In the genomic region with DNA sequence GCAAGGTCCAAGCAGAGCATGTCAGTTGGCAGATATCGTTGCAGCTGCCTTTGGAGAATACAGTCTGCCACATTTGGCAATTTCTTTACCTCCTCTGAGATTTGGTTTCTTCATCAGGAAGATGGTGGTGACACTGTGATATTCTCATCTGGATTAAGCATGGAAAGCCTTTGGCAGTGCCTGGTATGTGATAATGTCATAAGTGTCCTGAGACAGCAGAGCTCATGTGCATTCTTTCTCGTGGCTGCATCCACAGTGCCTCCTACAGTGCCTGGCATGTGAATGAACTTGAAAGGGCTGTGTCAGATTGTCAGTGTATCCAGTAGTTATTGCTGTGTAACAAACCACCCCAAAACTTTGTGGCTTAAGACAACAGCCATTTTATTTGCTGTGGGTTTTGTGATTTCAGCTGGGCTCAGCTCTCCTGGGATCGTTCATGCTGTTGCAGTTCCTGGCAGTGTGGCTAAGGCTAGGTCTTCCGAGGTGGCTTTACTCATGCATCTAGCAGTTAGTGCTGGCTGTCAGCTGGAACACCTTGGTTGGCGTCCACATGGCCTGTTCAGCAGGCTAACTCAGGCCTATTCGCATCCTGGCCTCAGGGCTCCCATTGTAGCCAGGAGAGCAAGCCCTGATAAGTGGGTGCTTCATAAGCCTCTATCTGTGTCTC, we compare ENCODE assay signal across 15 cellular contexts. TPM values are rescaled to one million over a fixed set of nuclear protein-coding genes. Genes with fewer than 3 reads are reported as not detected.
DNase-seq lines count a peak whose midpoint lies in the region; ATAC-seq and TF ChIP-seq lines count a peak whose summit lies in the region.
"Had no signal": no experiment of that assay in that cellular context is flagged by ENCODE, and none has a peak within 500 bp of the region (broad histone marks: within the 10 kb centered on the region; RNA-seq: fewer than 3 reads in every experiment).

No MANE protein-coding gene starts in this region.

- H3K4me2 ChIP-seq in IMR-90 (ENCODE audit: low read depth, low read length), result no peak overlapping the region

- H2BK20ac ChIP-seq in IMR-90 (ENCODE audit: low read depth, low read length), result peak overlapping the region; percentile 99

- H4K91ac ChIP-seq in IMR-90 (ENCODE audit: insufficient read depth, low read depth, low read length), result peak overlapping the region; percentile 99

- in situ Hi-C loops in IMR-90 (cut with MboI; ENCODE audit: low sequenced_read_pairs), result no loop called here
- in situ Hi-C loops in brain microvascular endothelial cell (cut with HindIII; ENCODE audit: low pct_ligation_motif_present, low sequenced_read_pairs), result no loop called here

- H3K27ac ChIP-seq in IMR-90 (ENCODE audit: insufficient read depth, low read length), result peak overlapping the region; percentile 80
- peak overlapping the region; percentile 97 for H3K27ac ChIP-seq in brain microvascular endothelial cell
- H3K27ac ChIP-seq in stomach, result peak overlapping the region in 4 of 5 donors; percentile 67 to 88 (median 80)
- H3K27ac ChIP-seq: pancreas had no signal

- H3K27me3 ChIP-seq in IMR-90 (ENCODE audit: control insufficient read depth, insufficient read depth, low read length) (no peaks in the 10 kb centered on the region), brain microvascular endothelial cell (replicated peaks) (no peaks in the 10 kb centered on the region), stomach (no peaks in the 10 kb centered on the region)
- H3K27me3 ChIP-seq: BE2C, pancreas had no signal

- H2AFZ ChIP-seq in IMR-90 (replicated peaks; ENCODE audit: low read length, poor library complexity), result no peak overlapping the region

- peak overlapping the region; percentile 99 for H3K4ac ChIP-seq in IMR-90 (ENCODE audit: low read depth, low read length)

- H3K4me3 ChIP-seq in IMR-90 (ENCODE audit: insufficient read depth, low read depth, low read length), result no peak overlapping the region
- no peak overlapping the region for H3K4me3 ChIP-seq in brain microvascular endothelial cell (ENCODE audit: low read depth, low read length)
- H3K4me3 ChIP-seq in stomach, result no peak overlapping the region
- H3K4me3 ChIP-seq: coronary artery, pancreas had no signal

- CTCF ChIA-PET in IMR-90 (lab: Yijun Ruan, JAX), result interaction anchor here (0.6 to 1.2 kb wide), 2 partner anchors 207 to 214 kb away, joined by 4 read pairs; no protein-coding TSS in a partner anchor

- no peak for TF ChIP-seq RAD21 in IMR-90 (IDR thresholded peaks at IDR 0.05; ENCODE audit: low read length)

- peak overlapping the region; percentile 95 for H4K5ac ChIP-seq in IMR-90 (ENCODE audit: low read depth, low read length)

- DNase-seq in IMR-90, result no peak
- DNase-seq in brain microvascular endothelial cell, result no peak
- peak; percentile 27 for DNase-seq in iris pigment epithelial cell (ENCODE audit: low read depth)
- DNase-seq in stomach, result no peak
- DNase-seq in NCI-H82 treated with DMSO at 0.1 percent for 48 hours (lab: John Stamatoyannopoulos, UW; ENCODE audit: unreplicated experiment), result no peak
- DNase-seq: activated CD4-positive, alpha-beta T cell treated with anti-CD3 and anti-CD28 coated beads, Interleukin-2, amount 50 U/mL, for 4 hours; activated naive CD4-positive, alpha-beta T cell treated with anti-CD3 and anti-CD28 coated beads for 36 hours; BE2C; NCI-H1436 treated with DMSO at 0.1 percent for 48 hours; stimulated activated CD4-positive, alpha-beta T cell treated with anti-CD3 and anti-CD28 coated beads, Interleukin-2, amount 100 ng/mL, for 48 hours had no signal

- H2BK5ac ChIP-seq in IMR-90 (ENCODE audit: low read depth, low read length, poor library complexity, severe bottlenecking), result peak overlapping the region; percentile 100

- POLR2A ChIA-PET in IMR-90 (lab: Charles Lee; ENCODE audit: unreplicated experiment), result interaction anchor here (3.0 kb wide), 1 partner anchor 12 kb away, joined by 23 read pairs; no protein-coding TSS in a partner anchor

- H3K14ac ChIP-seq in IMR-90 (replicated peaks; ENCODE audit: low read depth, low read length), result peak overlapping the region; percentile 98

- H3K4me1 ChIP-seq in IMR-90 (ENCODE audit: control insufficient read depth, insufficient read depth, low read length), result peaks cover 27% of the 10 kb centered on the region
- peaks cover 0 to 39% (median 4%) of the 10 kb centered on the region in 4 donors for H3K4me1 ChIP-seq in stomach
- H3K4me1 ChIP-seq: BE2C, pancreas had no signal

- dilution Hi-C loops in IMR-90 (cut with HindIII; ENCODE audit: low sequenced_read_pairs, unreplicated experiment), result no loop called here

- peak overlapping the region; percentile 14 for H2AK9ac ChIP-seq in IMR-90 (replicated peaks; ENCODE audit: low read depth, low read length, poor library complexity)

- TF ChIP-seq EP300 in stomach (IDR thresholded peaks at IDR 0.05), result no peak

- H2BK15ac ChIP-seq in IMR-90 (ENCODE audit: low read depth, low read length), result peak overlapping the region; percentile 99; the same call in 2 of the 3 replicates

- H3K79me1 ChIP-seq in IMR-90 (ENCODE audit: low read depth in 1 of 2, low read length in 2 of 2), result peaks cover 18 to 53% of the 10 kb centered on the region in 2 experiments

- peak overlapping the region; percentile 99 for H3K23ac ChIP-seq in IMR-90 (ENCODE audit: low read depth, low read length)

- TF ChIP-seq CTCF in IMR-90 (conservative IDR thresholded peaks at IDR 0.05; ENCODE audit: low read depth, low read length) (no peak), brain microvascular endothelial cell (IDR thresholded peaks at IDR 0.05; ENCODE audit: low read depth, low read length, missing control alignments) (no peak), stomach (IDR thresholded peaks at IDR 0.05) (no peak)

- H3K56ac ChIP-seq in IMR-90 (ENCODE audit: extremely low read depth, insufficient read depth, low read length), result peak overlapping the region; percentile 97

- no TSS peak for BruUV-seq in IMR-90 (replicated peaks; lab: Mats Ljungman, UMichigan)

- intact Hi-C loops in IMR-90 (cut with micrococcal nuclease), result no loop called here
- intact Hi-C loops in stomach (cut with DNase I; ENCODE audit: low total_unique reads), result no loop called here

- H4K8ac ChIP-seq in IMR-90 (ENCODE audit: low read depth in 2 of 2, low read length in 2 of 2), result peak overlapping the region; percentile 94 to 95

- no peaks in the 10 kb centered on the region for H3K36me3 ChIP-seq in IMR-90 (ENCODE audit: control insufficient read depth, insufficient read depth, low read length)
- H3K36me3 ChIP-seq in brain microvascular endothelial cell (replicated peaks), result no peaks in the 10 kb centered on the region
- no peaks in the 10 kb centered on the region for H3K36me3 ChIP-seq in stomach
- H3K36me3 ChIP-seq: BE2C, pancreas had no signal

- peaks cover 46% of the 10 kb centered on the region for H3K9me1 ChIP-seq in IMR-90 (ENCODE audit: insufficient read depth, low read length)

- peak overlapping the region; percentile 99 for H2AK5ac ChIP-seq in IMR-90 (ENCODE audit: low read depth, low read length)

- peak overlapping the region; percentile 69; the same call in 1 of the 2 replicates for H3K9ac ChIP-seq in IMR-90 (ENCODE audit: low read depth, low read length)

- H4K20me1 ChIP-seq in IMR-90 (ENCODE audit: insufficient read depth, low read length), result no peaks in the 10 kb centered on the region

- peak; percentile 78; the same call in 1 of the 2 replicates for TF ChIP-seq POLR2A in IMR-90 (IDR thresholded peaks at IDR 0.05; ENCODE audit: low read depth, low read length)
- TF ChIP-seq POLR2A in stomach (IDR thresholded peaks at IDR 0.05), result no peak

- ATAC-seq in IMR-90 (ENCODE audit: low read depth) (no peak), GM19452 (IDR thresholded peaks at IDR 0.05; ENCODE audit: unreplicated experiment) (no peak), GM21367 (IDR thresholded peaks at IDR 0.05; ENCODE audit: unreplicated experiment) (no peak)
- ATAC-seq: pancreas, sciatic nerve had no signal

- H3K9me3 ChIP-seq in IMR-90 (ENCODE audit: control insufficient read depth, insufficient read depth, low read length) (no peaks in the 10 kb centered on the region), stomach (no peaks in the 10 kb centered on the region)
- H3K9me3 ChIP-seq: BE2C, pancreas had no signal

- WGBS in IMR-90 (ENCODE audit: extremely low coverage in 2 of 2, insufficient read length in 1 of 2), 2 experiments, result 82% methylated on average over 4 of the region's 6 CpGs; no CpG with 5 or more reads in 1 of the 2 experiments
- WGBS in stomach, 5 donors, result 80 to 94% (median 91%) methylated on average over 4 to 6 of the region's 6 CpGs

- peak overlapping the region; percentile 96 for H3K18ac ChIP-seq in IMR-90 (ENCODE audit: low read depth, low read length)

- peak overlapping the region; percentile 99 for H2BK120ac ChIP-seq in IMR-90 (ENCODE audit: low read depth, low read length)

TF ChIP-seq in IMR-90, 13 proteins besides CTCF, POLR2A, EP300 and RAD21 (continues in another document):
- TF ChIP-seq CHD1 (IDR thresholded peaks at IDR 0.05; ENCODE audit: low read depth, low read length) (no peak), USF2 (IDR thresholded peaks at IDR 0.05; ENCODE audit: low read depth, low read length) (no peak), FOS (IDR thresholded peaks at IDR 0.05; ENCODE audit: low read depth, low read length) (no peak), CEBPB (IDR thresholded peaks at IDR 0.05; ENCODE audit: low read depth, low read length) (no peak), MXI1 (IDR thresholded peaks at IDR 0.05; ENCODE audit: borderline replicate concordance, low read depth, low read length) (no peak)
- TF ChIP-seq, protein P1, sequence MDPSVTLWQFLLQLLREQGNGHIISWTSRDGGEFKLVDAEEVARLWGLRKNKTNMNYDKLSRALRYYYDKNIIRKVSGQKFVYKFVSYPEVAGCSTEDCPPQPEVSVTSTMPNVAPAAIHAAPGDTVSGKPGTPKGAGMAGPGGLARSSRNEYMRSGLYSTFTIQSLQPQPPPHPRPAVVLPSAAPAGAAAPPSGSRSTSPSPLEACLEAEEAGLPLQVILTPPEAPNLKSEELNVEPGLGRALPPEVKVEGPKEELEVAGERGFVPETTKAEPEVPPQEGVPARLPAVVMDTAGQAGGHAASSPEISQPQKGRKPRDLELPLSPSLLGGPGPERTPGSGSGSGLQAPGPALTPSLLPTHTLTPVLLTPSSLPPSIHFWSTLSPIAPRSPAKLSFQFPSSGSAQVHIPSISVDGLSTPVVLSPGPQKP (IDR thresholded peaks at IDR 0.05; ENCODE audit: borderline replicate concordance, low read depth, low read length), result no peak

RNA-seq across cellular contexts. Expression of gene MICAL2, which starts 35.7 kb away (rescaled TPM):
- total RNA-seq in IMR-90 (2012; rRNA removed), result 285 and 336 TPM in 2 replicates
- 141 and 170 TPM in 2 replicates for polyA plus RNA-seq in IMR-90 (2012; rRNA removed)
- 63.9 and 84.9 TPM in 2 replicates for polyA plus RNA-seq in IMR-90 (2012; cell fraction: cytosol; rRNA removed)
- polyA plus RNA-seq in IMR-90 (2012; cell fraction: nucleus; rRNA removed; ENCODE audit: low replicate concordance), result 109 and 162 TPM in 2 replicates
- total RNA-seq in stomach, result 100 to 1,000 TPM in 2 of 5 donors, 10 to 100 TPM in 3; 82.6 to 165 (median 86.1) TPM
- polyA plus RNA-seq in stomach, result 10 to 100 TPM; 11.2 to 31.4 (median 13.3) TPM
